Comparison of ENCODE assay signal across 19 cellular contexts in genomic region chr2:240195316-240195861, GRCh38. TPM values are rescaled to one million over a fixed set of nuclear protein-coding genes. Genes with fewer than 3 reads are reported as not detected.
DNase-seq lines count a peak whose midpoint lies in the region; ATAC-seq and TF ChIP-seq lines count a peak whose summit lies in the region.
"Had no signal": no experiment of that assay in that cellular context is flagged by ENCODE, and none has a peak within 500 bp of the region (broad histone marks: within the 10 kb centered on the region; RNA-seq: fewer than 3 reads in every experiment).

No MANE protein-coding gene starts in this region.

- no peak overlapping the region for H3K4me3 Mint-ChIP-seq in neural progenitor cell
- H3K4me3 Mint-ChIP-seq: CD4-positive, CD25-positive, alpha-beta regulatory T cell; GM23338 had no signal

- no peaks in the 10 kb centered on the region for H3K79me2 ChIP-seq in neural progenitor cell (ENCODE audit: low read depth)

- H3K36me3 Mint-ChIP-seq in neural progenitor cell, result no peaks in the 10 kb centered on the region
- H3K36me3 Mint-ChIP-seq: CD4-positive, CD25-positive, alpha-beta regulatory T cell had no signal

- H3K27ac ChIP-seq in neural progenitor cell, result no peak overlapping the region
- H3K27ac ChIP-seq in gastrocnemius medialis, result peak overlapping the region; percentile 57 to 80 (median 68)
- H3K27ac ChIP-seq: BLaER1 treated with 17β-estradiol and CSF1 and Interleukin-3, amounts not matched to agents 10 nM and 100 nM had no signal

- no peak overlapping the region for H2AFZ ChIP-seq in neural progenitor cell (replicated peaks)

- ATAC-seq in left ventricle myocardium superior (no peak), gastrocnemius medialis (peak; percentile 66 to 69), HG02759 (IDR thresholded peaks at IDR 0.05; ENCODE audit: unreplicated experiment) (no peak)
- ATAC-seq: GM12878 had no signal

- H3K27me3 ChIP-seq in neural progenitor cell (no peaks in the 10 kb centered on the region), gastrocnemius medialis (peaks cover 0 to 4% (median 0%) of the 10 kb centered on the region in 3 donors)
- H3K27me3 ChIP-seq: BLaER1 treated with 17β-estradiol and CSF1 and Interleukin-3, amounts not matched to agents 10 nM and 100 nM had no signal

- intact Hi-C loops in cardiac septum (cut with DNase I) (no loop called here), left ventricle myocardium superior (cut with micrococcal nuclease) (no loop called here), gastrocnemius medialis (cut with DNase I; ENCODE audit: low total_unique reads) (loop anchor here (2.0 kb wide), 1 partner anchor 175 kb away; no protein-coding TSS in a partner anchor)

- in situ Hi-C loops in gastrocnemius medialis (cut with MboI; ENCODE audit: low sequenced_read_pairs in 4 of 4), result no loop called here

- no peak overlapping the region for H3K9ac ChIP-seq in neural progenitor cell
- H3K9ac ChIP-seq: BLaER1 treated with 17β-estradiol and CSF1 and Interleukin-3, amounts not matched to agents 10 nM and 100 nM had no signal

- H3K36me3 ChIP-seq in neural progenitor cell (no peaks in the 10 kb centered on the region), gastrocnemius medialis (no peaks in the 10 kb centered on the region)
- H3K36me3 ChIP-seq: BLaER1 treated with 17β-estradiol and CSF1 and Interleukin-3, amounts not matched to agents 10 nM and 100 nM had no signal

- peaks cover 7% of the 10 kb centered on the region for H3K27me3 Mint-ChIP-seq in neural progenitor cell (ENCODE audit: insufficient read depth, low read depth)

- H3K9me3 Mint-ChIP-seq in neural progenitor cell, result peaks cover 7% of the 10 kb centered on the region

- peak overlapping the region; percentile 75 for H3K4me2 ChIP-seq in neural progenitor cell
- H3K4me2 ChIP-seq: BLaER1 treated with 17β-estradiol and CSF1 and Interleukin-3, amounts not matched to agents 10 nM and 100 nM; GM23338 had no signal

- no peak for TF ChIP-seq CTCF in neural progenitor cell (IDR thresholded peaks at IDR 0.05)
- no peak for TF ChIP-seq CTCF in gastrocnemius medialis (IDR thresholded peaks at IDR 0.05 in 4 of 5, conservative IDR thresholded peaks at IDR 0.05 in 1 of 5)

- H3K9me3 ChIP-seq in neural progenitor cell (ENCODE audit: low read depth), result no peaks in the 10 kb centered on the region
- no peaks in the 10 kb centered on the region for H3K9me3 ChIP-seq in gastrocnemius medialis
- H3K9me3 ChIP-seq: BLaER1 treated with 17β-estradiol and CSF1 and Interleukin-3, amounts not matched to agents 10 nM and 100 nM had no signal

- H3K4me1 ChIP-seq in neural progenitor cell, result peaks cover 15% of the 10 kb centered on the region
- H3K4me1 ChIP-seq in gastrocnemius medialis, result peaks cover 16 to 27% of the 10 kb centered on the region in 2 donors
- H3K4me1 ChIP-seq: BLaER1 treated with 17β-estradiol and CSF1 and Interleukin-3, amounts not matched to agents 10 nM and 100 nM had no signal

- H3K4me3 ChIP-seq in neural progenitor cell, result no peak overlapping the region
- no peak overlapping the region for H3K4me3 ChIP-seq in gastrocnemius medialis
- H3K4me3 ChIP-seq: BLaER1 treated with 17β-estradiol and CSF1 and Interleukin-3, amounts not matched to agents 10 nM and 100 nM; GM12878; GM23338 had no signal

- H4K20me1 ChIP-seq in neural progenitor cell (ENCODE audit: low read depth), result no peaks in the 10 kb centered on the region
- H4K20me1 ChIP-seq: BLaER1 treated with 17β-estradiol and CSF1 and Interleukin-3, amounts not matched to agents 10 nM and 100 nM had no signal

- no peak for TF ChIP-seq POLR2A in gastrocnemius medialis (IDR thresholded peaks at IDR 0.05)

- H3K4me1 Mint-ChIP-seq in neural progenitor cell, result peaks cover 24% of the 10 kb centered on the region
- H3K4me1 Mint-ChIP-seq: CD4-positive, CD25-positive, alpha-beta regulatory T cell had no signal

- DNase-seq in cardiac septum (ENCODE audit: low spot score) (peak; percentile 56), left ventricle myocardium superior (no peak), neural progenitor cell (ENCODE audit: low spot score) (no peak), gastrocnemius medialis (peak; percentile 19 to 66), DMS 273 treated with DMSO at 0.1 percent for 48 hours (lab: John Stamatoyannopoulos, UW) (no peak), hypothalamus (lab: John Stamatoyannopoulos, UW) (no peak)
- DNase-seq in activated naive CD4-positive, alpha-beta T cell (lab: John Stamatoyannopoulos, UW), result no peak
- DNase-seq: ACHN; Calu3; CD4-positive, CD25-positive, alpha-beta regulatory T cell; DMS79 had no signal

- no peak overlapping the region for H3K27ac Mint-ChIP-seq in neural progenitor cell
- H3K27ac Mint-ChIP-seq: CD4-positive, CD25-positive, alpha-beta regulatory T cell; GM23338 had no signal

- peaks cover 15% of the 10 kb centered on the region for H3F3A ChIP-seq in neural progenitor cell (ENCODE audit: low read depth)

RNA-seq across cellular contexts. Expression of gene OTOS, which starts 54.9 kb away (rescaled TPM):
- total RNA-seq in cardiac septum, result not detected
- not detected for total RNA-seq in left ventricle myocardium superior
- total RNA-seq in neural progenitor cell (ENCODE audit: low replicate concordance), result not detected in 2 replicates
- total RNA-seq in gastrocnemius medialis, result not detected
- total RNA-seq: A172; Calu3; CD4-positive, CD25-positive, alpha-beta regulatory T cell; G401; GM12878; GM23338; H7; HepG2 had no signal

RNA-seq across cellular contexts. Expression of gene COPS9, which starts 59.3 kb away (rescaled TPM):
- 149 TPM for total RNA-seq in cardiac septum
- total RNA-seq in left ventricle myocardium superior, result 204 TPM
- total RNA-seq in neural progenitor cell (ENCODE audit: low replicate concordance), result 70.5 and 83.9 TPM in 2 replicates
- total RNA-seq in gastrocnemius medialis, result 100 to 1,000 TPM; 163 to 219 (median 193) TPM

Comparison
In these comparisons a context has a peak if more than half of its experiments do, and no peak if none do; other contexts are left out.
1. DNase-seq: peak in cardiac septum (single experiment) and gastrocnemius medialis (2 of 2); none in left ventricle myocardium superior (single experiment), neural progenitor cell (single experiment), DMS 273 treated with DMSO at 0.1 percent for 48 hours (single experiment), hypothalamus (0 of 51) and activated naive CD4-positive, alpha-beta T cell (0 of 4).
2. ATAC-seq: peak in gastrocnemius medialis (2 of 2); none in left ventricle myocardium superior (single experiment) and HG02759 (single experiment).